In genomic region chr16:50369133-50369804, GRCh38 we compare ENCODE assay signal across 1 cellular context.
TF ChIP-seq lines count a peak whose summit lies in the region.

No MANE protein-coding gene starts in this region.

TF ChIP-seq in K562, 482 proteins besides CTCF, POLR2A, EP300 and RAD21 (continued from another document and continues in another):
- TF ChIP-seq E4F1 (CRISPR knock-in tag; IDR thresholded peaks at IDR 0.05; ENCODE audit: borderline replicate concordance): no peak
- no peak for TF ChIP-seq ZNF76 (CRISPR knock-in tag; IDR thresholded peaks at IDR 0.05; ENCODE audit: borderline replicate concordance)
- TF ChIP-seq E2F6 (IDR thresholded peaks at IDR 0.05; ENCODE audit: borderline replicate concordance in 1 of 2, extremely low read depth in 1 of 2, insufficient read depth in 1 of 2, insufficient read length in 1 of 2, low read depth in 1 of 2, low read length in 1 of 2, poor library complexity in 1 of 2, severe bottlenecking in 1 of 2): no peak
- no peak for TF ChIP-seq ZBED1 (IDR thresholded peaks at IDR 0.05)
- no peak for TF ChIP-seq PRDM10 (IDR thresholded peaks at IDR 0.05; ENCODE audit: partially characterized antibody)
- no peak for TF ChIP-seq ZNF830 (CRISPR knock-in tag; IDR thresholded peaks at IDR 0.05)
- no peak for TF ChIP-seq MITF (IDR thresholded peaks at IDR 0.05)
- TF ChIP-seq MLX (CRISPR knock-in tag; conservative IDR thresholded peaks at IDR 0.05): no peak
- no peak for TF ChIP-seq ZBTB43 (CRISPR knock-in tag; IDR thresholded peaks at IDR 0.05)
- no peak for TF ChIP-seq SRSF3 (IDR thresholded peaks at IDR 0.05; ENCODE audit: insufficient read depth, low read length)
- TF ChIP-seq MYC (IDR thresholded peaks at IDR 0.05; ENCODE audit: low read depth, low read length): no peak
- no peak for TF ChIP-seq MYC (CRISPR knock-in tag; IDR thresholded peaks at IDR 0.05; ENCODE audit: borderline replicate concordance, low read depth)
- TF ChIP-seq ARID3A (IDR thresholded peaks at IDR 0.05; ENCODE audit: borderline replicate concordance, low read depth, low read length): no peak
- no peak for TF ChIP-seq PCBP1 (IDR thresholded peaks at IDR 0.05; ENCODE audit: low read depth, low read length, poor library complexity, severe bottlenecking)
- peak; percentile 73 for TF ChIP-seq MAFG (tag; conservative IDR thresholded peaks at IDR 0.05)
- no peak for TF ChIP-seq ZNF165 (CRISPR knock-in tag; IDR thresholded peaks at IDR 0.05; ENCODE audit: borderline replicate concordance)
- no peak for TF ChIP-seq ZNF239 (CRISPR knock-in tag; IDR thresholded peaks at IDR 0.05)
- no peak for TF ChIP-seq ZNF507 (tag; conservative IDR thresholded peaks at IDR 0.05)
- TF ChIP-seq MXD1 (CRISPR knock-in tag; IDR thresholded peaks at IDR 0.05; ENCODE audit: borderline replicate concordance, poor library complexity, severe bottlenecking): no peak
- TF ChIP-seq ZNF174 (CRISPR knock-in tag; IDR thresholded peaks at IDR 0.05): no peak
- peak; percentile 92 to 93 for TF ChIP-seq ARNT (IDR thresholded peaks at IDR 0.05)
- TF ChIP-seq U2AF1 (optimal IDR thresholded peaks at IDR 0.05; ENCODE audit: low read depth, low read length): no peak
- TF ChIP-seq COPS2 (conservative IDR thresholded peaks at IDR 0.05): no peak
- no peak for TF ChIP-seq FOXP1 (CRISPR knock-in tag; IDR thresholded peaks at IDR 0.05)
- TF ChIP-seq OTX1 (CRISPR knock-in tag; IDR thresholded peaks at IDR 0.05): peak; percentile 98
- TF ChIP-seq TAF9B (IDR thresholded peaks at IDR 0.05; ENCODE audit: partially characterized antibody): peak; percentile 38
- TF ChIP-seq STAG1 (CRISPR knock-in tag; IDR thresholded peaks at IDR 0.05; ENCODE audit: borderline replicate concordance): no peak
- no peak for TF ChIP-seq HDAC8 (tag; IDR thresholded peaks at IDR 0.05)
- TF ChIP-seq PHF20 (IDR thresholded peaks at IDR 0.05; ENCODE audit: partially characterized antibody): peak; percentile 73
- peak; percentile 85 for TF ChIP-seq ZZZ3 (IDR thresholded peaks at IDR 0.05)
- TF ChIP-seq SRSF9 (IDR thresholded peaks at IDR 0.05; ENCODE audit: borderline replicate concordance, low read depth, low read length): no peak
- TF ChIP-seq UBTF (IDR thresholded peaks at IDR 0.05; ENCODE audit: borderline replicate concordance in 1 of 2, low read depth in 2 of 2, low read length in 2 of 2): no peak
- TF ChIP-seq XRCC3 (IDR thresholded peaks at IDR 0.05): no peak
- TF ChIP-seq PCBP2 (IDR thresholded peaks at IDR 0.05; ENCODE audit: low read depth, low read length, poor library complexity, severe bottlenecking): no peak
- no peak for TF ChIP-seq ELK3 (CRISPR knock-in tag; IDR thresholded peaks at IDR 0.05)
- no peak for TF ChIP-seq MECOM (CRISPR knock-in tag; IDR thresholded peaks at IDR 0.05)
- no peak for TF ChIP-seq MED1 (CRISPR knock-in tag; IDR thresholded peaks at IDR 0.05; ENCODE audit: borderline replicate concordance)
- no peak for TF ChIP-seq HMGXB4 (CRISPR knock-in tag; IDR thresholded peaks at IDR 0.05)
- TF ChIP-seq ZNF133 (CRISPR knock-in tag; IDR thresholded peaks at IDR 0.05): no peak
- no peak for TF ChIP-seq ZSCAN32 (CRISPR knock-in tag; IDR thresholded peaks at IDR 0.05)
- peak; percentile 79 for TF ChIP-seq POLR2B (IDR thresholded peaks at IDR 0.05; ENCODE audit: low read depth, partially characterized antibody)
- peak; percentile 99 for TF ChIP-seq ZNF512 (tag; IDR thresholded peaks at IDR 0.05)
